Comparison of ENCODE assay signal across 1 cellular context in the genomic region with DNA sequence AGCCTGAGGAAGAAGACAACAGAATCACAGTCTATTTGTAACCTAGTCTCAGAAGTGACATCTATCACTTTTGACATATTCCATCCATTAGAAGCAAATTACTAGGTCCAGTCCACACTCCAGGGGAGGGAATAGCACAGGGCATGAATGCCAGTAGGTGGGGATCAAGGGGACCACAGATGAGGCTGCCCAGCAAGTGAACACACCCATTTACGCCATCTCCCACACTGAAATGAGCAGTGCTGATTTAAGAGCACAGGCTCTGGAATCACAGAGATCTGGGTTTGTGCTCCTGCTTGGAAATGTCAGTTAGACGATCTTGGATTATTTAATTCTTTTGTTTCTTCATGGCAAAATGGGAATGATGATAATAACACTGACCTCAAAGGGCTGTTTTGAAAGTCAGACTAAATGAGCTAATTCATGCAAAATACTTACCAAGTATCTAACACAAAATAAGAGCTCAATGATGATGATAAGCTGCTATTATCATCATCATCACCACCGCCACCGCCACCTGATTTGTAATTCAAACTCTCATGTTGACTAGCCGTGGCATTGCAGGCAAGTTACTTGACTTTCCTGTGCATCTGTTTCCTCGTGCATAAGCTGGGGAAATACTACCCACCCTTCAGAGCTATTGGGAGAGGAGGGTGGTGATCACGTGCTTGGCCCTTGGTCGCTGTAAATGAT.
TF ChIP-seq lines count a peak whose summit lies in the region.

No MANE protein-coding gene starts in this region.

TF ChIP-seq in WTC11, 78 proteins besides CTCF, POLR2A, EP300 and RAD21 (continued from another document):
- TF ChIP-seq, protein P1, sequence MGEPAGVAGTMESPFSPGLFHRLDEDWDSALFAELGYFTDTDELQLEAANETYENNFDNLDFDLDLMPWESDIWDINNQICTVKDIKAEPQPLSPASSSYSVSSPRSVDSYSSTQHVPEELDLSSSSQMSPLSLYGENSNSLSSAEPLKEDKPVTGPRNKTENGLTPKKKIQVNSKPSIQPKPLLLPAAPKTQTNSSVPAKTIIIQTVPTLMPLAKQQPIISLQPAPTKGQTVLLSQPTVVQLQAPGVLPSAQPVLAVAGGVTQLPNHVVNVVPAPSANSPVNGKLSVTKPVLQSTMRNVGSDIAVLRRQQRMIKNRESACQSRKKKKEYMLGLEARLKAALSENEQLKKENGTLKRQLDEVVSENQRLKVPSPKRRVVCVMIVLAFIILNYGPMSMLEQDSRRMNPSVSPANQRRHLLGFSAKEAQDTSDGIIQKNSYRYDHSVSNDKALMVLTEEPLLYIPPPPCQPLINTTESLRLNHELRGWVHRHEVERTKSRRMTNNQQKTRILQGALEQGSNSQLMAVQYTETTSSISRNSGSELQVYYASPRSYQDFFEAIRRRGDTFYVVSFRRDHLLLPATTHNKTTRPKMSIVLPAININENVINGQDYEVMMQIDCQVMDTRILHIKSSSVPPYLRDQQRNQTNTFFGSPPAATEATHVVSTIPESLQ (CRISPR knock-in tag; IDR thresholded peaks at IDR 0.05): no peak
- TF ChIP-seq, protein P2, sequence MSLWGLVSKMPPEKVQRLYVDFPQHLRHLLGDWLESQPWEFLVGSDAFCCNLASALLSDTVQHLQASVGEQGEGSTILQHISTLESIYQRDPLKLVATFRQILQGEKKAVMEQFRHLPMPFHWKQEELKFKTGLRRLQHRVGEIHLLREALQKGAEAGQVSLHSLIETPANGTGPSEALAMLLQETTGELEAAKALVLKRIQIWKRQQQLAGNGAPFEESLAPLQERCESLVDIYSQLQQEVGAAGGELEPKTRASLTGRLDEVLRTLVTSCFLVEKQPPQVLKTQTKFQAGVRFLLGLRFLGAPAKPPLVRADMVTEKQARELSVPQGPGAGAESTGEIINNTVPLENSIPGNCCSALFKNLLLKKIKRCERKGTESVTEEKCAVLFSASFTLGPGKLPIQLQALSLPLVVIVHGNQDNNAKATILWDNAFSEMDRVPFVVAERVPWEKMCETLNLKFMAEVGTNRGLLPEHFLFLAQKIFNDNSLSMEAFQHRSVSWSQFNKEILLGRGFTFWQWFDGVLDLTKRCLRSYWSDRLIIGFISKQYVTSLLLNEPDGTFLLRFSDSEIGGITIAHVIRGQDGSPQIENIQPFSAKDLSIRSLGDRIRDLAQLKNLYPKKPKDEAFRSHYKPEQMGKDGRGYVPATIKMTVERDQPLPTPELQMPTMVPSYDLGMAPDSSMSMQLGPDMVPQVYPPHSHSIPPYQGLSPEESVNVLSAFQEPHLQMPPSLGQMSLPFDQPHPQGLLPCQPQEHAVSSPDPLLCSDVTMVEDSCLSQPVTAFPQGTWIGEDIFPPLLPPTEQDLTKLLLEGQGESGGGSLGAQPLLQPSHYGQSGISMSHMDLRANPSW (CRISPR knock-in tag; conservative IDR thresholded peaks at IDR 0.05; ENCODE audit: low read depth): no peak
- TF ChIP-seq, protein P3, sequence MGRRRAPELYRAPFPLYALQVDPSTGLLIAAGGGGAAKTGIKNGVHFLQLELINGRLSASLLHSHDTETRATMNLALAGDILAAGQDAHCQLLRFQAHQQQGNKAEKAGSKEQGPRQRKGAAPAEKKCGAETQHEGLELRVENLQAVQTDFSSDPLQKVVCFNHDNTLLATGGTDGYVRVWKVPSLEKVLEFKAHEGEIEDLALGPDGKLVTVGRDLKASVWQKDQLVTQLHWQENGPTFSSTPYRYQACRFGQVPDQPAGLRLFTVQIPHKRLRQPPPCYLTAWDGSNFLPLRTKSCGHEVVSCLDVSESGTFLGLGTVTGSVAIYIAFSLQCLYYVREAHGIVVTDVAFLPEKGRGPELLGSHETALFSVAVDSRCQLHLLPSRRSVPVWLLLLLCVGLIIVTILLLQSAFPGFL (CRISPR knock-in tag; IDR thresholded peaks at IDR 0.05; ENCODE audit: borderline replicate concordance): no peak
- TF ChIP-seq, protein P4, sequence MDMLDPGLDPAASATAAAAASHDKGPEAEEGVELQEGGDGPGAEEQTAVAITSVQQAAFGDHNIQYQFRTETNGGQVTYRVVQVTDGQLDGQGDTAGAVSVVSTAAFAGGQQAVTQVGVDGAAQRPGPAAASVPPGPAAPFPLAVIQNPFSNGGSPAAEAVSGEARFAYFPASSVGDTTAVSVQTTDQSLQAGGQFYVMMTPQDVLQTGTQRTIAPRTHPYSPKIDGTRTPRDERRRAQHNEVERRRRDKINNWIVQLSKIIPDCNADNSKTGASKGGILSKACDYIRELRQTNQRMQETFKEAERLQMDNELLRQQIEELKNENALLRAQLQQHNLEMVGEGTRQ (CRISPR knock-in tag; IDR thresholded peaks at IDR 0.05): no peak
- TF ChIP-seq FOXK1 (CRISPR knock-in tag; IDR thresholded peaks at IDR 0.05): no peak
